Comparison of ENCODE assay signal across 19 cellular contexts in genomic region chr4:120225527-120225926, GRCh38.
DNase-seq lines count a peak whose midpoint lies in the region; ATAC-seq, FAIRE-seq and TF ChIP-seq lines count a peak whose summit lies in the region.
"Had no signal": no experiment of that assay in that cellular context is flagged by ENCODE, and none has a peak within 500 bp of the region (broad histone marks: within the 10 kb centered on the region; RNA-seq: fewer than 3 reads in every experiment).

No MANE protein-coding gene starts in this region.

- no peaks in the 10 kb centered on the region for H3K79me1 ChIP-seq in H1 (ENCODE audit: low read depth, low read length)

- TF ChIP-seq RAD21 in H1 (IDR thresholded peaks at IDR 0.05 in 1 of 2, conservative IDR thresholded peaks at IDR 0.05 in 1 of 2; ENCODE audit: low read depth in 2 of 2, low read length in 2 of 2) (no peak), HepG2 (CRISPR knock-in tag; IDR thresholded peaks at IDR 0.05) (no peak)

- H3K56ac ChIP-seq in H1 (replicated peaks; ENCODE audit: insufficient read length, low read depth, low read length), result no peak overlapping the region

- DNase-seq in MV-4-11 (lab: John Stamatoyannopoulos, UW) (peak; percentile 42), H1 (ENCODE audit: low read depth in 1 of 2, low spot score in 2 of 2) (no peak), HepG2 (ENCODE audit: low spot score) (no peak), DMS153 treated with DMSO at 0.1 percent for 48 hours (lab: John Stamatoyannopoulos, UW; ENCODE audit: unreplicated experiment) (no peak), NCI-H146 treated with DMSO at 0.1 percent for 48 hours (lab: John Stamatoyannopoulos, UW; ENCODE audit: unreplicated experiment) (no peak), NCI-H446 (lab: John Stamatoyannopoulos, UW) (no peak), upper lobe of right lung (no peak)
- DNase-seq: BE2C; CD4-positive, alpha-beta memory T cell; DMS79 treated with DMSO at 0.1 percent for 48 hours; EL; H9; IMR-90 had no signal

- H3K36me3 ChIP-seq in H1 (ENCODE audit: control insufficient read depth in 2 of 4, insufficient read depth in 4 of 4, low read length in 3 of 4) (no peaks in the 10 kb centered on the region), HepG2 (replicated peaks in 1 of 2; ENCODE audit: control insufficient read depth in 1 of 2, insufficient read depth in 2 of 2, low read length in 2 of 2) (no peaks in the 10 kb centered on the region), upper lobe of right lung (no peaks in the 10 kb centered on the region)
- H3K36me3 ChIP-seq: BE2C had no signal

- no peak overlapping the region for H4K5ac ChIP-seq in H1 (ENCODE audit: insufficient read length, low read depth, low read length)

- TF ChIP-seq CTCF in H1 (IDR thresholded peaks at IDR 0.05; ENCODE audit: control extremely low read depth in 1 of 3, insufficient read depth in 1 of 3, low read depth in 1 of 3, low read length in 3 of 3) (no peak), HepG2 (CRISPR knock-in tag; IDR thresholded peaks at IDR 0.05) (no peak), upper lobe of right lung (IDR thresholded peaks at IDR 0.05) (no peak)

- H2AFZ ChIP-seq in H1 (ENCODE audit: low read length) (0 out of 2 replicates have a peak overlapping the region, but pooled peaks have one; percentile 37), HepG2 (ENCODE audit: low read length) (no peak overlapping the region)
- H2AFZ ChIP-seq: GM23338 had no signal

- H4K20me1 ChIP-seq in H1 (replicated peaks in 1 of 2; ENCODE audit: control insufficient read depth in 1 of 2, insufficient read depth in 2 of 2, low read length in 2 of 2) (no peaks in the 10 kb centered on the region), HepG2 (ENCODE audit: insufficient read depth, low read length) (no peaks in the 10 kb centered on the region)

- peak; percentile 56 for ATAC-seq in HepG2
- no peak for ATAC-seq in upper lobe of right lung
- ATAC-seq: A549, GM23338 had no signal

- H3K9me3 ChIP-seq in H1 (ENCODE audit: insufficient read depth in 2 of 2, low read depth in 1 of 2, low read length in 1 of 2) (no peaks in the 10 kb centered on the region), HepG2 (ENCODE audit: low read length) (no peaks in the 10 kb centered on the region), upper lobe of right lung (no peaks in the 10 kb centered on the region)
- H3K9me3 ChIP-seq: A549, BE2C had no signal

- H3K23ac ChIP-seq in H1 (ENCODE audit: insufficient read length), result no peak overlapping the region

- POLR2A ChIA-PET in H1 (lab: Charles Lee; ENCODE audit: partially characterized antibody) (no interaction called here), HepG2 (lab: Yijun Ruan, JAX) (no interaction called here)

- WGBS in H1 (ENCODE audit: extremely low coverage in 1 of 2, insufficient coverage in 1 of 2, insufficient read length in 1 of 2, insufficient replicate concordance in 2 of 2, low coverage in 1 of 2, low lambda C conversion rate in 2 of 2, missing lambda C conversion rate in 1 of 2), 2 experiments, result 96% methylated on average over 2 of the region's 2 CpGs; no CpG with 5 or more reads in 1 of the 2 experiments
- WGBS in HepG2 (ENCODE audit: low lambda C conversion rate), result 10% methylated on average over 1 of the region's 2 CpGs

- no peak overlapping the region for H2BK20ac ChIP-seq in H1 (ENCODE audit: low read length)

- H3K4me1 ChIP-seq in H1 (replicated peaks in 1 of 4; ENCODE audit: control insufficient read depth in 3 of 4, insufficient read depth in 4 of 4, low read length in 3 of 4) (no peaks in the 10 kb centered on the region), HepG2 (ENCODE audit: insufficient read depth, low read length) (no peaks in the 10 kb centered on the region), upper lobe of right lung (peaks cover 6% of the 10 kb centered on the region)
- H3K4me1 ChIP-seq: A549, BE2C had no signal

- intact Hi-C loops in HepG2 (cut with micrococcal nuclease; ENCODE audit: unreplicated experiment), result no loop called here
- intact Hi-C loops in upper lobe of right lung (cut with DNase I), result no loop called here

- in situ Hi-C loops in HepG2 (cut with HindIII; ENCODE audit: extremely low pct_ligation_motif_present, low pct_unique_long_range_greater_than_20kb), result no loop called here

- TF ChIP-seq EP300 in H1 (IDR thresholded peaks at IDR 0.05; ENCODE audit: borderline replicate concordance in 1 of 2, low read depth in 2 of 2, low read length in 2 of 2) (no peak), HepG2 (IDR thresholded peaks at IDR 0.05; ENCODE audit: low read depth in 2 of 2, low read length in 2 of 2) (no peak), HepG2 (CRISPR knock-in tag; IDR thresholded peaks at IDR 0.05; ENCODE audit: borderline replicate concordance) (no peak)

- H3K27ac ChIP-seq in H1 (ENCODE audit: low read depth, low read length) (no peak overlapping the region), HepG2 (ENCODE audit: extremely low read length, insufficient read depth, low read length) (no peak overlapping the region), upper lobe of right lung (no peak overlapping the region)
- H3K27ac ChIP-seq: A549, C4-2B had no signal

- H4K91ac ChIP-seq in H1 (replicated peaks; ENCODE audit: insufficient read length, low read length), result no peak overlapping the region

- no peak overlapping the region for H2BK120ac ChIP-seq in H1 (replicated peaks; ENCODE audit: low read depth, low read length)

- no peak overlapping the region for H3K4ac ChIP-seq in H1 (replicated peaks; ENCODE audit: insufficient read length, low read depth, low read length)

- H3K4me2 ChIP-seq in H1 (ENCODE audit: insufficient read depth in 1 of 2, low read depth in 2 of 2, low read length in 2 of 2) (no peak overlapping the region), HepG2 (ENCODE audit: low read depth, low read length) (no peak overlapping the region)
- H3K4me2 ChIP-seq: A549, GM23338 had no signal

- no peaks in the 10 kb centered on the region for H3K23me2 ChIP-seq in H1 (ENCODE audit: low read depth, low read length)

- no peak overlapping the region for H2BK15ac ChIP-seq in H1 (ENCODE audit: low read length)

- no peak overlapping the region for H2BK12ac ChIP-seq in H1 (ENCODE audit: low read depth, low read length)

- CTCF ChIA-PET in H1 (lab: Charles Lee; ENCODE audit: partially characterized antibody), result interaction anchor here (1.2 kb wide), 2 partner anchors 14 to 645 kb away, joined by 4 read pairs; no protein-coding TSS in a partner anchor
- CTCF ChIA-PET in HepG2 (lab: Yijun Ruan, JAX; ENCODE audit: low intra/inter-chr PET ratio, low total read pairs), result no interaction called here

- no peak overlapping the region for H3K18ac ChIP-seq in H1 (ENCODE audit: extremely low read depth, low read length)

- no peak overlapping the region for H3K14ac ChIP-seq in H1 (ENCODE audit: insufficient read length)

- H2AK5ac ChIP-seq in H1 (ENCODE audit: low read depth, low read length), result no peak overlapping the region

- H3K79me2 ChIP-seq in H1 (ENCODE audit: control insufficient read depth in 1 of 2, insufficient read depth in 2 of 2, low read length in 2 of 2), result no peaks in the 10 kb centered on the region
- H3K79me2 ChIP-seq in HepG2 (ENCODE audit: insufficient read depth, low read length), result no peaks in the 10 kb centered on the region

- no peak overlapping the region for H2BK5ac ChIP-seq in H1 (ENCODE audit: low read depth, low read length)

- FAIRE-seq in H1 (lab: Jason Lieb, UNC), result no peak
- no peak for FAIRE-seq in HepG2 (lab: Jason Lieb, UNC)
- FAIRE-seq: A549, G401.6, GM12891, HTR-8/SVneo had no signal

- TF ChIP-seq POLR2A in H1 (IDR thresholded peaks at IDR 0.05; ENCODE audit: control extremely low read depth in 1 of 2, low read depth in 2 of 2, low read length in 2 of 2) (no peak), HepG2 (IDR thresholded peaks at IDR 0.05; ENCODE audit: insufficient read depth in 1 of 2, low read depth in 2 of 2, low read length in 2 of 2) (no peak)

- H4K8ac ChIP-seq in H1 (ENCODE audit: extremely low read depth, insufficient read depth, low read length), result no peak overlapping the region

- no peak overlapping the region for H3K4me3 ChIP-seq in H1 (ENCODE audit: extremely low read depth in 1 of 4, insufficient read depth in 2 of 4, low read depth in 3 of 4, low read length in 4 of 4)
- H3K4me3 ChIP-seq in HepG2 (replicated peaks in 1 of 3; ENCODE audit: insufficient read depth in 1 of 3, low read depth in 2 of 3, low read length in 3 of 3), result no peak overlapping the region
- H3K4me3 ChIP-seq in upper lobe of right lung, result no peak overlapping the region
- H3K4me3 ChIP-seq: A549, GM23338 had no signal

- H3K9ac ChIP-seq in H1 (replicated peaks in 1 of 4; ENCODE audit: extremely low read depth in 1 of 4, low read depth in 3 of 4, low read length in 3 of 4) (no peak overlapping the region), HepG2 (ENCODE audit: insufficient read depth, low read depth, low read length) (no peak overlapping the region)

- no peaks in the 10 kb centered on the region for H3K27me3 ChIP-seq in H1 (replicated peaks in 1 of 4; ENCODE audit: control insufficient read depth in 3 of 4, extremely low read depth in 1 of 4, insufficient read depth in 3 of 4, low read length in 3 of 4)
- H3K27me3 ChIP-seq in HepG2 (ENCODE audit: control insufficient read depth in 1 of 2, insufficient read depth in 2 of 2, low read length in 2 of 2), result no peaks in the 10 kb centered on the region
- no peaks in the 10 kb centered on the region for H3K27me3 ChIP-seq in upper lobe of right lung
- H3K27me3 ChIP-seq: BE2C had no signal

- BruUV-seq in HepG2 (replicated peaks; lab: Mats Ljungman, UMichigan), result no TSS peak

TF ChIP-seq in H1, 55 proteins besides CTCF, POLR2A, EP300 and RAD21 (continues in another document):
- TF ChIP-seq USF2 (IDR thresholded peaks at IDR 0.05; ENCODE audit: low read length) (no peak), KDM4A (IDR thresholded peaks at IDR 0.05; ENCODE audit: low read depth, low read length, severe bottlenecking) (no peak), MAFK (IDR thresholded peaks at IDR 0.05; ENCODE audit: low read depth, low read length) (no peak)

TF ChIP-seq in HepG2, 621 proteins besides CTCF, POLR2A, EP300 and RAD21:
- peak; percentile 85 for TF ChIP-seq ZNF264 (CRISPR knock-in tag; IDR thresholded peaks at IDR 0.05)
- TF ChIP-seq NPAS2 (CRISPR knock-in tag; IDR thresholded peaks at IDR 0.05; ENCODE audit: borderline replicate concordance), result no peak
- TF ChIP-seq ZNF549 (CRISPR knock-in tag; IDR thresholded peaks at IDR 0.05), result no peak
- TF ChIP-seq YY1 (IDR thresholded peaks at IDR 0.05; ENCODE audit: insufficient read depth, insufficient replicate concordance, low read depth, low read length), result no peak
- TF ChIP-seq CEBPG (CRISPR knock-in tag; IDR thresholded peaks at IDR 0.05), result peak; percentile 40
- no peak for TF ChIP-seq HHEX (CRISPR knock-in tag; IDR thresholded peaks at IDR 0.05)
- TF ChIP-seq RFXANK (CRISPR knock-in tag; IDR thresholded peaks at IDR 0.05), result no peak
- peak; percentile 44 for TF ChIP-seq HNF4A (CRISPR knock-in tag; IDR thresholded peaks at IDR 0.05)
